Comparison of ENCODE assay signal across 8 cellular contexts in genomic region chr18:55477537-55478300, GRCh38.
DNase-seq lines count a peak whose midpoint lies in the region; ATAC-seq, FAIRE-seq and TF ChIP-seq lines count a peak whose summit lies in the region.

No MANE protein-coding gene starts in this region.

- H3K36me3 ChIP-seq in kidney (ENCODE audit: control insufficient read depth in 1 of 2, insufficient read depth in 2 of 2, low read length in 2 of 2), result no peaks in the 10 kb centered on the region

- H3K9me3 ChIP-seq in kidney (ENCODE audit: control insufficient read depth in 1 of 2, low read length in 2 of 2), result no peaks in the 10 kb centered on the region

- no peak for FAIRE-seq in kidney (lab: Jason Lieb, UNC)

- peak overlapping the region; percentile 5 to 54 for H3K9ac ChIP-seq in kidney (ENCODE audit: low read length in 2 of 2)

- peak; percentile 11 for DNase-seq in stimulated activated CD4-positive, alpha-beta T cell treated with anti-CD3 and anti-CD28 coated beads, Interleukin-2, amount 100 ng/mL, for 4 hours (ENCODE audit: low read depth)
- DNase-seq in stimulated activated CD4-positive, alpha-beta T cell treated with anti-CD3 and anti-CD28 coated beads, Interleukin-2, amount 100 ng/mL, for 48 hours, result no peak
- DNase-seq in NCI-H774 (lab: John Stamatoyannopoulos, UW), result peak; percentile 15
- peak; percentile 61 for DNase-seq in astrocyte of the hippocampus (ENCODE audit: low read depth, low spot score)
- DNase-seq in kidney, result no peak
- DNase-seq in stromal cell of bone marrow (ENCODE audit: low read depth), result peak; percentile 47
- no peak for DNase-seq in GM19240 (ENCODE audit: insufficient read length, low spot score)

- peak overlapping the region; percentile 29 to 87 for H3K27ac ChIP-seq in kidney (ENCODE audit: low read depth in 2 of 2, low read length in 2 of 2)

- H3K4me1 ChIP-seq in kidney (ENCODE audit: control insufficient read depth in 1 of 2, insufficient read depth in 1 of 2, low read depth in 1 of 2, low read length in 2 of 2), result peaks cover 0 to 2% of the 10 kb centered on the region in 2 donors

- peak overlapping the region; percentile 64 to 89 for H3K4me3 ChIP-seq in kidney (ENCODE audit: low read length in 2 of 2)

- peak; percentile 80 for ATAC-seq in HG02798 (IDR thresholded peaks at IDR 0.05; ENCODE audit: poor library complexity, unreplicated experiment)

- intact Hi-C loops in kidney (cut with DNase I), result no loop called here

- no peak for TF ChIP-seq CTCF in kidney (IDR thresholded peaks at IDR 0.05; ENCODE audit: borderline replicate concordance, extremely low read depth, insufficient read depth)

Comparison
In these comparisons a context has a peak if more than half of its experiments do, and no peak if none do; other contexts are left out.
1. DNase-seq: peak in stimulated activated CD4-positive, alpha-beta T cell treated with anti-CD3 and anti-CD28 coated beads, Interleukin-2, amount 100 ng/mL, for 4 hours (single experiment), NCI-H774 (single experiment), astrocyte of the hippocampus (single experiment) and stromal cell of bone marrow (single experiment); none in stimulated activated CD4-positive, alpha-beta T cell treated with anti-CD3 and anti-CD28 coated beads, Interleukin-2, amount 100 ng/mL, for 48 hours (0 of 2), kidney (single experiment) and GM19240 (single experiment).